ENCODE assay signal across 10 cellular contexts in the genomic region with DNA sequence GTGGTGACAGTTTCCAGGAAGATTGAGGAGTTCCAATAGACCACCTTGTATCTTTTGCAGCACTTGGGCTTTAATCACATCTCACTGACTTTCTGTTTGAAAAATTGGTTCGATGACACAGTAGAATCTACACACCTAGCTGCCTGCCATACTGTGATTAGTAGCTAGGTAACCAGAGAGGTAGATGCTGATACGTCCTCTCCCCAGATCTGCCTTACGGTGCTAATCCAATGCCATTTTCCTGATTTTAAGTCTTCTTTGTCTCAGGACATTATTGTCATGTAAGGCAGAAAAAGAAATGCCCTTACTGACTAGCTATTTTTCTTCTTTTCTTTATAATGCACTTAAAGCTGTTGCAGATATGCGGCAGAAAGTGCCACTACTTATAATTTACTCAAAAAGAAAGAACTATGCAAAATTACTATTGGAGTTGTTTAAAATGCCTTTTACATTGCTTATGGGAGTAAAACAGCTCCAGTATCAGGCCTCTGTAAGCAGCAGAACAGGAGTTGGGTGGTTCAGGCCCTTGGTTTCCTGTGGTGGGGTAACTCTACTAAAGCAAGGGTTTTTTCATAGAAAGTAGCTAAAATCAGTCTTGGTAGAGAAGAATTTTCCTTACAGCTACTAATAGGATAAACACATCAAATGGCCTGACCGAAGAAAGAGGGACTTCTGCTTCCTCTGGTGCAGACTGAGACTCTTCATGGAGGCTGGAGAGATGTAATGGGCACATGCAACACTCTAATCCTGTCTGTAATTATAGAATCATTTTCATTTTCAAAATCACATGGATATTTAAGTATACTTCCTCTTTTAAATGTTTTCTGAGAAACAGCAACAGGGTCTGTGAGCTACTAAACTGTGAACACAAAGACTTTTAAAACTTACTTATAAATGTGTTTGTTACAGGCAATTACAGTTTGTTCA.
A peak's percentile ranks its signal among the peaks of the same experiment; 100 is the strongest.
DNase-seq lines count a peak whose midpoint lies in the region; ATAC-seq and TF ChIP-seq lines count a peak whose summit lies in the region.
"Had no signal": no experiment of that assay in that cellular context is flagged by ENCODE, and none has a peak within 500 bp of the region (broad histone marks: within the 10 kb centered on the region; RNA-seq: fewer than 3 reads in every experiment).

No MANE protein-coding gene starts in this region.

- H3K79me2 ChIP-seq in MM.1S (ENCODE audit: low read length), result no peaks in the 10 kb centered on the region

- no peaks in the 10 kb centered on the region for H4K20me1 ChIP-seq in MM.1S (ENCODE audit: insufficient read depth, low read length)

- peak overlapping the region; percentile 37; the same call in 1 of the 2 replicates for H3K27ac ChIP-seq in MM.1S (ENCODE audit: low read length)
- H3K27ac ChIP-seq in iPS-18a (ENCODE audit: low read length), result no peak overlapping the region
- no peak overlapping the region for H3K27ac ChIP-seq in prostate gland

- H3K4me3 ChIP-seq in MM.1S (ENCODE audit: low read length), result no peak overlapping the region
- no peak overlapping the region for H3K4me3 ChIP-seq in iPS-18a (ENCODE audit: low read length)
- H3K4me3 ChIP-seq in prostate gland, result no peak overlapping the region

- H3K9me2 ChIP-seq in MM.1S (replicated peaks; ENCODE audit: insufficient read depth, low read length), result no peaks in the 10 kb centered on the region
- H3K9me2 ChIP-seq: SK-N-SH had no signal

- TF ChIP-seq POLR2A in prostate gland (IDR thresholded peaks at IDR 0.05), result no peak

- H3K4me1 ChIP-seq in MM.1S (ENCODE audit: low read length) (peaks cover 21% of the 10 kb centered on the region), iPS-18a (ENCODE audit: control insufficient read depth, low read depth, low read length) (peaks cover 10% of the 10 kb centered on the region), prostate gland (replicated peaks) (no peaks in the 10 kb centered on the region)

- WGBS in prostate gland, result 71% methylated on average over 5 of the region's 5 CpGs

- H3K27me3 ChIP-seq in MM.1S (replicated peaks; ENCODE audit: insufficient read depth, low read length) (no peaks in the 10 kb centered on the region), iPS-18a (ENCODE audit: control insufficient read depth, insufficient read depth, low read length) (no peaks in the 10 kb centered on the region), prostate gland (replicated peaks; ENCODE audit: insufficient read depth) (no peaks in the 10 kb centered on the region)

- peak overlapping the region; percentile 44 for H3K4me2 ChIP-seq in MM.1S (ENCODE audit: low read depth, low read length)
- H3K4me2 ChIP-seq: SK-N-SH had no signal

- peak; percentile 62 for ATAC-seq in GM18498 (IDR thresholded peaks at IDR 0.05; ENCODE audit: unreplicated experiment)
- peak; percentile 67 for ATAC-seq in GM21717 (IDR thresholded peaks at IDR 0.05; ENCODE audit: unreplicated experiment)

- DNase-seq in MM.1S, result no peak
- no peak for DNase-seq in prostate gland (ENCODE audit: low spot score)
- DNase-seq in NCI-H128 (lab: John Stamatoyannopoulos, UW; ENCODE audit: unreplicated experiment), result no peak
- DNase-seq in DMS53 treated with DMSO at 0.1 percent for 48 hours (lab: John Stamatoyannopoulos, UW; ENCODE audit: unreplicated experiment), result no peak
- no peak for DNase-seq in NCI-H2081 treated with DMSO at 0.1 percent for 48 hours (lab: John Stamatoyannopoulos, UW)
- DNase-seq: SK-N-SH; stimulated activated CD4-positive, alpha-beta T cell treated with anti-CD3 and anti-CD28 coated beads, Interleukin-15, amount 100 ng/mL, for 24 hours had no signal

- no peaks in the 10 kb centered on the region for H3K36me3 ChIP-seq in MM.1S (replicated peaks; ENCODE audit: insufficient read depth, low read length)
- H3K36me3 ChIP-seq in iPS-18a (ENCODE audit: control insufficient read depth, low read depth, low read length), result no peaks in the 10 kb centered on the region
- H3K36me3 ChIP-seq in prostate gland, result no peaks in the 10 kb centered on the region

- intact Hi-C loops in prostate gland (cut with DNase I), result no loop called here

- peaks cover 8% of the 10 kb centered on the region; the same call in 1 of the 2 replicates for H3F3A ChIP-seq in MM.1S (ENCODE audit: insufficient read depth, low read length)

- H2AFZ ChIP-seq in MM.1S (ENCODE audit: low read length), result no peak overlapping the region

- no peak overlapping the region for H3K9ac ChIP-seq in MM.1S (ENCODE audit: low read length)
- peak overlapping the region; percentile 0 for H3K9ac ChIP-seq in iPS-18a (ENCODE audit: low read length)
- H3K9ac ChIP-seq: SK-N-SH had no signal

- H3K9me3 ChIP-seq in MM.1S (replicated peaks; ENCODE audit: insufficient read depth, low read length) (no peaks in the 10 kb centered on the region), iPS-18a (ENCODE audit: control insufficient read depth, low read depth, low read length) (no peaks in the 10 kb centered on the region), prostate gland (no peaks in the 10 kb centered on the region)
- H3K9me3 ChIP-seq: SK-N-SH had no signal

- TF ChIP-seq CTCF in MM.1S (IDR thresholded peaks at IDR 0.05; ENCODE audit: low read length), result no peak
- TF ChIP-seq CTCF in prostate gland (IDR thresholded peaks at IDR 0.05), result no peak
